ENCODE assay signal across 2 cellular contexts in genomic region chr14:69711471-69712216, GRCh38.
TF ChIP-seq lines count a peak whose summit lies in the region.

No MANE protein-coding gene starts in this region.

TF ChIP-seq in SK-N-SH, 30 proteins besides CTCF, POLR2A, EP300 and RAD21 (continued from another document):
- no peak for TF ChIP-seq NRF1 (IDR thresholded peaks at IDR 0.05; ENCODE audit: low read depth, low read length)
- no peak for TF ChIP-seq MXI1 (IDR thresholded peaks at IDR 0.05; ENCODE audit: low read depth, low read length)
- no peak for TF ChIP-seq YY1 (IDR thresholded peaks at IDR 0.05; ENCODE audit: low read depth)
- TF ChIP-seq ELF1 (IDR thresholded peaks at IDR 0.05): no peak
- no peak for TF ChIP-seq SIN3A (IDR thresholded peaks at IDR 0.05; ENCODE audit: borderline replicate concordance, low read depth, low read length)
- TF ChIP-seq MAX (IDR thresholded peaks at IDR 0.05; ENCODE audit: low read depth): no peak
- no peak for TF ChIP-seq POLR2AphosphoS5 (IDR thresholded peaks at IDR 0.05; ENCODE audit: low read depth, low read length)
- TF ChIP-seq GATA2 (CRISPR knock-in tag; IDR thresholded peaks at IDR 0.05): no peak
- TF ChIP-seq RFX5 (IDR thresholded peaks at IDR 0.05; ENCODE audit: low read length): no peak
- no peak for TF ChIP-seq CHD2 (IDR thresholded peaks at IDR 0.05; ENCODE audit: low read length, partially characterized antibody)
- no peak for TF ChIP-seq FOXM1 (IDR thresholded peaks at IDR 0.05; ENCODE audit: low read depth)

TF ChIP-seq in SK-N-SH treated with all-trans-retinoic acid at 6 μM for 48 hours, 23 proteins besides CTCF, POLR2A, EP300 and RAD21 (continued from another document):
- no peak for TF ChIP-seq CREB5 (CRISPR knock-in tag; IDR thresholded peaks at IDR 0.05; ENCODE audit: low read depth)
- no peak for TF ChIP-seq ISL1 (CRISPR knock-in tag; IDR thresholded peaks at IDR 0.05)
- no peak for TF ChIP-seq BACH2 (CRISPR knock-in tag; IDR thresholded peaks at IDR 0.05; ENCODE audit: borderline replicate concordance)
- TF ChIP-seq OSR1 (CRISPR knock-in tag; IDR thresholded peaks at IDR 0.05): no peak
